Comparison of ENCODE assay signal across 2 cellular contexts in the genomic region with DNA sequence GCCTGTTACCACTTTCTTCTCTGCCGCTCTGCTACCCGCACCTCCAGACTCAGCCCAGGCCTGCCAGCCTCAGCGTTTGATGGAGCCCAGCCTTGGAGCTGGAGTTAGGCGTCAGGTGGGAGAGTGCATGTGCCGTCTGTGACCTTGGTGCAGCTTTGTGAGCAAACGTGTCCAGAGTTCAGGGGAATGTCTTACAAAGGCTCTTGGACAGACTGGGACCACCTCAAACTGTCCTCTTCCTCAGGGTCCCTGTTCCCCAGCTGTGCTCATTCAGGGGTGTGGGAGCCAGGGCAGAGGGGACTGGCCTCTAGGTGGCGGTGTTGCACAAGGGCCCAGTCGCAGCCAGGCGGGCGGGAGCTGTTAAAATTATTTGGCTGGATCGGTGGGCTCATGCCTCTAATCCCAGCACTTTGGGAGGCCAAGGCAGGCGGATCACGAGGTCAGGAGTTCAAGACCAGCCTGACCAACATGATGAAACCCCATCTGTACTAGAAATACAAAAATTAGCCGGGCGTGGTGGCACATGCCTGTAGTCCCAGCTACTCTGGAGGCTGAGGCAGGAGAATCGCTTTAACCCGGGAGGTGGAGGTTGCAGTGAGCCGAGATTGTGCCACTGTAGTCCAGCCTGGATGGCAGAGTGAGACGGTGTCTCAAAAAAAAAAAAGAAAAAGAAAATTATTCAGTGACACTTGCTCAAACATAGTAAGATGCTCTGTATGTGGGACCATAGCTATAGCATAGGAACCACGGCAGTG.
TF ChIP-seq lines count a peak whose summit lies in the region.

No MANE protein-coding gene starts in this region.

TF ChIP-seq in IMR-90, 13 proteins besides CTCF, POLR2A, EP300 and RAD21:
- TF ChIP-seq, protein P1, sequence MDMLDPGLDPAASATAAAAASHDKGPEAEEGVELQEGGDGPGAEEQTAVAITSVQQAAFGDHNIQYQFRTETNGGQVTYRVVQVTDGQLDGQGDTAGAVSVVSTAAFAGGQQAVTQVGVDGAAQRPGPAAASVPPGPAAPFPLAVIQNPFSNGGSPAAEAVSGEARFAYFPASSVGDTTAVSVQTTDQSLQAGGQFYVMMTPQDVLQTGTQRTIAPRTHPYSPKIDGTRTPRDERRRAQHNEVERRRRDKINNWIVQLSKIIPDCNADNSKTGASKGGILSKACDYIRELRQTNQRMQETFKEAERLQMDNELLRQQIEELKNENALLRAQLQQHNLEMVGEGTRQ (IDR thresholded peaks at IDR 0.05; ENCODE audit: low read depth, low read length): no peak
- TF ChIP-seq CEBPB (IDR thresholded peaks at IDR 0.05; ENCODE audit: low read depth, low read length) (no peak), SMC3 (IDR thresholded peaks at IDR 0.05; ENCODE audit: low read depth, low read length) (peak; percentile 81), BHLHE40 (IDR thresholded peaks at IDR 0.05; ENCODE audit: low read depth, low read length) (no peak)

TF ChIP-seq in K562, 482 proteins besides CTCF, POLR2A, EP300 and RAD21:
- TF ChIP-seq RB1 (IDR thresholded peaks at IDR 0.05; ENCODE audit: low read depth) (0 out of 2 replicates have a peak, but pooled peaks have one; percentile 51), SMC3 (conservative IDR thresholded peaks at IDR 0.05; ENCODE audit: insufficient read depth, low read depth, low read length) (peak; percentile 68), ZBTB1 (CRISPR knock-in tag; IDR thresholded peaks at IDR 0.05; ENCODE audit: borderline replicate concordance, low read depth) (no peak), ARID2 (IDR thresholded peaks at IDR 0.05) (peak; percentile 60; the same call in 1 of the 2 replicates), CC2D1A (IDR thresholded peaks at IDR 0.05) (0 out of 2 replicates have a peak, but pooled peaks have one; percentile 30), JUND (IDR thresholded peaks at IDR 0.05; ENCODE audit: borderline replicate concordance, low read depth, low read length) (no peak), JUND (tag; IDR thresholded peaks at IDR 0.05; ENCODE audit: borderline replicate concordance, low read depth, low read length) (no peak), XRCC5 (IDR thresholded peaks at IDR 0.05; ENCODE audit: low read depth, low read length) (0 out of 2 replicates have a peak, but pooled peaks have one; percentile 38)
- TF ChIP-seq, protein P2, sequence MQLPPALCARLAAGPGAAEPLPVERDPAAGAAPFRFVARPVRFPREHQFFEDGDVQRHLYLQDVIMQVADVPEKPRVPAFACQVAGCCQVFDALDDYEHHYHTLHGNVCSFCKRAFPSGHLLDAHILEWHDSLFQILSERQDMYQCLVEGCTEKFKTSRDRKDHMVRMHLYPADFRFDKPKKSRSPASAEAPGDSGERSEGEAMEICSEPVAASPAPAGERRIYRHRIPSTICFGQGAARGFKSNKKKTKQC (CRISPR knock-in tag; IDR thresholded peaks at IDR 0.05): no peak
- TF ChIP-seq, protein P3, sequence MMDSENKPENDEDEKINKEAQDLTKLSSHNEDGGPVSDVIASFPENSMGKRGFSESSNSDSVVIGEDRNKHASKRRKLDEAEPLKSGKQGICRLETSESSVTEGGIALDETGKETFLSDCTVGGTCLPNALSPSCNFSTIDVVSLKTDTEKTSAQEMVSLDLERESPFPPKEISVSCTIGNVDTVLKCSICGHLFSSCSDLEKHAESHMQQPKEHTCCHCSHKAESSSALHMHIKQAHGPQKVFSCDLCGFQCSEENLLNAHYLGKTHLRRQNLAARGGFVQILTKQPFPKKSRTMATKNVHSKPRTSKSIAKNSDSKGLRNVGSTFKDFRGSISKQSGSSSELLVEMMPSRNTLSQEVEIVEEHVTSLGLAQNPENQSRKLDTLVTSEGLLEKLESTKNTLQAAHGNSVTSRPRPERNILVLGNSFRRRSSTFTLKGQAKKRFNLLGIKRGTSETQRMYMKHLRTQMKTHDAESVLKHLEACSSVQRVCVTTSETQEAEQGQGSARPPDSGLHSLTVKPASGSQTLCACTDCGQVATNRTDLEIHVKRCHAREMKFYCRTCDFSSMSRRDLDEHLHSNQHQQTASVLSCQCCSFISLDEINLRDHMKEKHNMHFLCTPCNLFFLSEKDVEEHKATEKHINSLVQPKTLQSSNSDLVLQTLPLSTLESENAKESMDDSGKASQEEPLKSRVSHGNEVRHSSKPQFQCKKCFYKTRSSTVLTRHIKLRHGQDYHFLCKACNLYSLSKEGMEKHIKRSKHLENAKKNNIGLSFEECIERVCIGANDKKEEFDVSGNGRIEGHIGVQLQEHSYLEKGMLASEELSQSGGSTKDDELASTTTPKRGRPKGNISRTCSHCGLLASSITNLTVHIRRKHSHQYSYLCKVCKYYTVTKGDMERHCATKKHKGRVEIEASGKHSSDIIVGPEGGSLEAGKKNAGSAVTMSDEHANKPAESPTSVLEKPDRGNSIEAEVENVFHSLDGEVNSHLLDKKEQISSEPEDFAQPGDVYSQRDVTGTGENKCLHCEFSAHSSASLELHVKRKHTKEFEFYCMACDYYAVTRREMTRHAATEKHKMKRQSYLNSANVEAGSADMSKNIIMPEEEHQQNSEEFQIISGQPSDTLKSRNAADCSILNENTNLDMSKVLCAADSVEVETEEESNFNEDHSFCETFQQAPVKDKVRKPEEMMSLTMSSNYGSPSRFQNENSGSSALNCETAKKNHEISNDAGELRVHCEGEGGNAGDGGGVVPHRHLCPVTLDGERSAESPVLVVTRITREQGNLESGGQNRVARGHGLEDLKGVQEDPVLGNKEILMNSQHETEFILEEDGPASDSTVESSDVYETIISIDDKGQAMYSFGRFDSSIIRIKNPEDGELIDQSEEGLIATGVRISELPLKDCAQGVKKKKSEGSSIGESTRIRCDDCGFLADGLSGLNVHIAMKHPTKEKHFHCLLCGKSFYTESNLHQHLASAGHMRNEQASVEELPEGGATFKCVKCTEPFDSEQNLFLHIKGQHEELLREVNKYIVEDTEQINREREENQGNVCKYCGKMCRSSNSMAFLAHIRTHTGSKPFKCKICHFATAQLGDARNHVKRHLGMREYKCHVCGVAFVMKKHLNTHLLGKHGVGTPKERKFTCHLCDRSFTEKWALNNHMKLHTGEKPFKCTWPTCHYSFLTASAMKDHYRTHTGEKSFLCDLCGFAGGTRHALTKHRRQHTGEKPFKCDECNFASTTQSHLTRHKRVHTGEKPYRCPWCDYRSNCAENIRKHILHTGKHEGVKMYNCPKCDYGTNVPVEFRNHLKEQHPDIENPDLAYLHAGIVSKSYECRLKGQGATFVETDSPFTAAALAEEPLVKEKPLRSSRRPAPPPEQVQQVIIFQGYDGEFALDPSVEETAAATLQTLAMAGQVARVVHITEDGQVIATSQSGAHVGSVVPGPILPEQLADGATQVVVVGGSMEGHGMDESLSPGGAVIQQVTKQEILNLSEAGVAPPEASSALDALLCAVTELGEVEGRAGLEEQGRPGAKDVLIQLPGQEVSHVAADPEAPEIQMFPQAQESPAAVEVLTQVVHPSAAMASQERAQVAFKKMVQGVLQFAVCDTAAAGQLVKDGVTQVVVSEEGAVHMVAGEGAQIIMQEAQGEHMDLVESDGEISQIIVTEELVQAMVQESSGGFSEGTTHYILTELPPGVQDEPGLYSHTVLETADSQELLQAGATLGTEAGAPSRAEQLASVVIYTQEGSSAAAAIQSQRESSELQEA (IDR thresholded peaks at IDR 0.05; ENCODE audit: low read depth): no peak
- TF ChIP-seq, protein P4, sequence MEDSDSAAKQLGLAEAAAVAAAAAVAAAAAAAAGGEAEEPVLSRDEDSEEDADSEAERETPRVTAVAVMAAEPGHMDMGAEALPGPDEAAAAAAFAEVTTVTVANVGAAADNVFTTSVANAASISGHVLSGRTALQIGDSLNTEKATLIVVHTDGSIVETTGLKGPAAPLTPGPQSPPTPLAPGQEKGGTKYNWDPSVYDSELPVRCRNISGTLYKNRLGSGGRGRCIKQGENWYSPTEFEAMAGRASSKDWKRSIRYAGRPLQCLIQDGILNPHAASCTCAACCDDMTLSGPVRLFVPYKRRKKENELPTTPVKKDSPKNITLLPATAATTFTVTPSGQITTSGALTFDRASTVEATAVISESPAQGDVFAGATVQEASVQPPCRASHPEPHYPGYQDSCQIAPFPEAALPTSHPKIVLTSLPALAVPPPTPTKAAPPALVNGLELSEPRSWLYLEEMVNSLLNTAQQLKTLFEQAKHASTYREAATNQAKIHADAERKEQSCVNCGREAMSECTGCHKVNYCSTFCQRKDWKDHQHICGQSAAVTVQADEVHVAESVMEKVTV (CRISPR knock-in tag; IDR thresholded peaks at IDR 0.05): peak; percentile 72
TF ChIP-seq in K562: peak in this region for 6.
